ENCODE assay signal across 18 cellular contexts in the genomic region with DNA sequence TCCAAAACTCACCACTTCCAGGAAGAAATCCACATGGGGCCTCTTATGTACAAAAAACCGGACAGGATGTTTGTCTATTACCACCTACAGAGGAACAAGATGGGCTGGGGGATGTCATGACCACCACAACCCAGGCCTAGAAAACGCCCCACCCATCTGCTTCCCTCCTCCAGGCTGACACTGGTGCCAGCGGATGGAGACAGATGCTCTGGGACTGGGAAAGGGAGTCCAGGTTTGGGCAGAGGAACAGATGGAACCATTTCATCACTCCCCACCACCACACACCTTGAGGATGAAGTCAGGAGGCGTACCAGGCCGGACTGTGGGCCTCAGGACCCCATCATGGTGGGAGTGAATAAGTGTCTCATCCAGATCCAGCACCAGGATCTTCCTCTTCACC. TPM values are rescaled to one million over a fixed set of nuclear protein-coding genes. Genes with fewer than 3 reads are reported as not detected.
DNase-seq lines count a peak whose midpoint lies in the region; TF ChIP-seq lines count a peak whose summit lies in the region.
"Had no signal": no experiment of that assay in that cellular context is flagged by ENCODE, and none has a peak within 500 bp of the region (broad histone marks: within the 10 kb centered on the region; RNA-seq: fewer than 3 reads in every experiment).

No MANE protein-coding gene starts in this region.

- peaks cover 20 to 38% (median 26%) of the 10 kb centered on the region in 10 experiments for H3K4me1 ChIP-seq in BLaER1 treated with 17β-estradiol and CSF1 and Interleukin-3, amounts not matched to agents 10 nM and 100 nM

- H3K9me3 Mint-ChIP-seq in Calu3 (ENCODE audit: low read depth, unreplicated experiment) (no peaks in the 10 kb centered on the region), nephron (no peaks in the 10 kb centered on the region)
- no peaks in the 10 kb centered on the region for H3K9me3 Mint-ChIP-seq in activated naive CD8-positive, alpha-beta T cell treated with anti-CD3 and anti-CD28 coated beads for 36 hours
- H3K9me3 Mint-ChIP-seq: activated T-helper 2 cell treated with anti-CD3 and anti-CD28 coated beads, Interferon-gamma antibody, Interleukin-2, Interleukin-4, amounts not matched to agents 10 μg/mL and 5 μg/mL and 100 μg/mL, durations not matched to agents 14 hours and 24 hours and 36 hours; CD8-positive, alpha-beta T cell; mesothelial cell of epicardium had no signal

- H3K27ac Mint-ChIP-seq in Calu3 (ENCODE audit: unreplicated experiment) (peak overlapping the region; percentile 58), nephron (peak overlapping the region in 2 of 3 experiments; percentile 12 to 64)
- peak overlapping the region; percentile 69 for H3K27ac Mint-ChIP-seq in activated naive CD8-positive, alpha-beta T cell treated with anti-CD3 and anti-CD28 coated beads for 36 hours
- H3K27ac Mint-ChIP-seq: activated T-helper 2 cell treated with anti-CD3 and anti-CD28 coated beads, Interferon-gamma antibody, Interleukin-2, Interleukin-4, amounts not matched to agents 10 μg/mL and 5 μg/mL and 100 μg/mL, durations not matched to agents 14 hours and 24 hours and 36 hours; CD8-positive, alpha-beta T cell; mesothelial cell of epicardium had no signal

- H3K4me2 ChIP-seq in BLaER1 treated with 17β-estradiol and CSF1 and Interleukin-3, amounts not matched to agents 10 nM and 100 nM, result no peak overlapping the region
- H3K4me2 ChIP-seq: KMS-11 had no signal

- peaks cover 0 to 61% (median 35%) of the 10 kb centered on the region in 11 experiments; a peak in 17 of 22 replicates for H4K20me1 ChIP-seq in BLaER1 treated with 17β-estradiol and CSF1 and Interleukin-3, amounts not matched to agents 10 nM and 100 nM

- no TSS peak for BruUV-seq in Calu3 (replicated peaks; lab: Mats Ljungman, UMichigan)

- peak overlapping the region in 9 of 11 experiments; percentile 5 to 46 (median 18); a peak in 9 of 22 replicates for H3K9ac ChIP-seq in BLaER1 treated with 17β-estradiol and CSF1 and Interleukin-3, amounts not matched to agents 10 nM and 100 nM
- H3K9ac ChIP-seq: KMS-11 had no signal

- peaks cover 36 to 59% (median 49%) of the 10 kb centered on the region in 11 experiments for H3K36me3 ChIP-seq in BLaER1 treated with 17β-estradiol and CSF1 and Interleukin-3, amounts not matched to agents 10 nM and 100 nM

- no peaks in the 10 kb centered on the region for H3K9me3 ChIP-seq in BLaER1 treated with 17β-estradiol and CSF1 and Interleukin-3, amounts not matched to agents 10 nM and 100 nM (replicated peaks in 1 of 11)
- H3K9me3 ChIP-seq: heart right ventricle, sigmoid colon, vagina had no signal

- DNase-seq in Calu3 (no peak), SW 1271 (lab: John Stamatoyannopoulos, UW) (no peak), HuH-7 (ENCODE audit: low spot score) (no peak), H4 (ENCODE audit: low spot score) (no peak)
- DNase-seq in activated naive CD8-positive, alpha-beta T cell treated with anti-CD3 and anti-CD28 coated beads for 36 hours, result no peak
- DNase-seq: CD8-positive, alpha-beta T cell; dorsolateral prefrontal cortex; heart right ventricle; NCI-H146; NCI-H510A treated with DMSO at 0.1 percent for 48 hours; sigmoid colon had no signal

- H3K36me3 Mint-ChIP-seq in Calu3 (ENCODE audit: insufficient read depth, unreplicated experiment), result peaks cover 54% of the 10 kb centered on the region
- peaks cover 36% of the 10 kb centered on the region for H3K36me3 Mint-ChIP-seq in activated naive CD8-positive, alpha-beta T cell treated with anti-CD3 and anti-CD28 coated beads for 36 hours
- H3K36me3 Mint-ChIP-seq in nephron (ENCODE audit: low read depth), result peaks cover 39% of the 10 kb centered on the region

- no peak overlapping the region for H3K4me3 Mint-ChIP-seq in Calu3 (ENCODE audit: low read depth, unreplicated experiment)
- no peak overlapping the region for H3K4me3 Mint-ChIP-seq in activated naive CD8-positive, alpha-beta T cell treated with anti-CD3 and anti-CD28 coated beads for 36 hours
- peak overlapping the region; percentile 6 to 65 (median 40) for H3K4me3 Mint-ChIP-seq in nephron
- H3K4me3 Mint-ChIP-seq: CD8-positive, alpha-beta T cell; mesothelial cell of epicardium had no signal

- H3K27me3 Mint-ChIP-seq in Calu3 (ENCODE audit: unreplicated experiment), result no peaks in the 10 kb centered on the region
- H3K27me3 Mint-ChIP-seq in activated naive CD8-positive, alpha-beta T cell treated with anti-CD3 and anti-CD28 coated beads for 36 hours, result peaks cover 3% of the 10 kb centered on the region
- H3K27me3 Mint-ChIP-seq in nephron (ENCODE audit: low read depth), result no peaks in the 10 kb centered on the region

- H3K4me3 ChIP-seq in BLaER1 treated with 17β-estradiol and CSF1 and Interleukin-3, amounts not matched to agents 10 nM and 100 nM, result no peak overlapping the region
- H3K4me3 ChIP-seq: dorsolateral prefrontal cortex, heart right ventricle, sigmoid colon, SK-N-MC, vagina had no signal

- no peak overlapping the region for H3K27ac ChIP-seq in BLaER1 treated with 17β-estradiol and CSF1 and Interleukin-3, amounts not matched to agents 10 nM and 100 nM
- H3K27ac ChIP-seq: dorsolateral prefrontal cortex, heart right ventricle, KMS-11, sigmoid colon, SK-N-MC, vagina had no signal

- TF ChIP-seq CTCF in Calu3 (IDR thresholded peaks at IDR 0.05; ENCODE audit: unreplicated experiment) (no peak), nephron (IDR thresholded peaks at IDR 0.05; ENCODE audit: unreplicated experiment in 3 of 3) (no peak)

- intact Hi-C loops in Calu3 (cut with micrococcal nuclease; ENCODE audit: unreplicated experiment), result no loop called here

- no peaks in the 10 kb centered on the region for H3K27me3 ChIP-seq in BLaER1 treated with 17β-estradiol and CSF1 and Interleukin-3, amounts not matched to agents 10 nM and 100 nM
- H3K27me3 ChIP-seq: dorsolateral prefrontal cortex, heart right ventricle, sigmoid colon, vagina had no signal

- CTCF ChIA-PET in Calu3 (lab: Charles Lee), result no interaction called here

- H3K4me1 Mint-ChIP-seq in Calu3 (ENCODE audit: low read depth, unreplicated experiment) (peaks cover 25% of the 10 kb centered on the region), nephron (peaks cover 41% of the 10 kb centered on the region)
- H3K4me1 Mint-ChIP-seq in activated naive CD8-positive, alpha-beta T cell treated with anti-CD3 and anti-CD28 coated beads for 36 hours, result peaks cover 35% of the 10 kb centered on the region

RNA-seq across cellular contexts. Expression of a gene that starts 4.5 kb away (rescaled TPM):
- total RNA-seq in Calu3 (2022), result 183 and 188 TPM in 2 replicates
- total RNA-seq in activated naive CD8-positive, alpha-beta T cell treated with anti-CD3 and anti-CD28 coated beads for 36 hours, result 100 to 1,000 TPM; 112 to 113 TPM
- 396 and 471 TPM in 2 replicates for total RNA-seq in H4 (2014; rRNA removed; shearing (Covaris generic))

RNA-seq across cellular contexts. Expression of a gene that starts 4.8 kb away (rescaled TPM):
- 85.2 and 85.3 TPM in 2 replicates for total RNA-seq in Calu3 (2022)
- total RNA-seq in activated naive CD8-positive, alpha-beta T cell treated with anti-CD3 and anti-CD28 coated beads for 36 hours, result 100 to 1,000 TPM; 180 to 191 TPM
- total RNA-seq in H4 (2014; rRNA removed; shearing (Covaris generic)), result 18.2 and 19.8 TPM in 2 replicates

RNA-seq across cellular contexts. Expression of a gene that starts 5.2 kb away (rescaled TPM):
- total RNA-seq in Calu3 (2022), result 20.3 and 21.3 TPM in 2 replicates
- 100 to 1,000 TPM in 1 of 2 experiments, 10 to 100 TPM in 1; 99.0 to 110 TPM for total RNA-seq in activated naive CD8-positive, alpha-beta T cell treated with anti-CD3 and anti-CD28 coated beads for 36 hours
- 25.1 and 30.0 TPM in 2 replicates for total RNA-seq in H4 (2014; rRNA removed; shearing (Covaris generic))

RNA-seq across cellular contexts. Expression of a gene that starts 7.5 kb away (rescaled TPM):
- total RNA-seq in Calu3 (2022), result 30.2 and 31.6 TPM in 2 replicates
- 10 to 100 TPM; 28.1 to 28.8 TPM for total RNA-seq in activated naive CD8-positive, alpha-beta T cell treated with anti-CD3 and anti-CD28 coated beads for 36 hours
- total RNA-seq in H4 (2014; rRNA removed; shearing (Covaris generic)), result 37.5 and 45.3 TPM in 2 replicates

RNA-seq across cellular contexts. Expression of a gene that starts 12.5 kb away (rescaled TPM):
- total RNA-seq in Calu3 (2022), result 44.8 and 45.7 TPM in 2 replicates
- total RNA-seq in activated naive CD8-positive, alpha-beta T cell treated with anti-CD3 and anti-CD28 coated beads for 36 hours, result 10 to 100 TPM; 64.4 to 66.5 TPM
- 24.8 and 36.1 TPM in 2 replicates for total RNA-seq in H4 (2014; rRNA removed; shearing (Covaris generic))

Comparison
In these comparisons a context has a peak if more than half of its experiments do, and no peak if none do; other contexts are left out.
1. H3K4me3 Mint-ChIP-seq: peak in nephron (3 of 3); none in Calu3 (single experiment) and activated naive CD8-positive, alpha-beta T cell treated with anti-CD3 and anti-CD28 coated beads for 36 hours (single experiment).
2. Peak in every context shown above with its lines, with median percentiles within 50 percentile points of each other: H3K27ac Mint-ChIP-seq.